Comparison of ENCODE assay signal across 8 cellular contexts in genomic region chr2:215311625-215312394, GRCh38. TPM values are rescaled to one million over a fixed set of nuclear protein-coding genes. Genes with fewer than 3 reads are reported as not detected.
DNase-seq lines count a peak whose midpoint lies in the region; ATAC-seq and TF ChIP-seq lines count a peak whose summit lies in the region.

TSS of gene ATIC (plus strand) at chr2:215312059. CDS start at chr2:215312143, 84 bp downstream.

- peak within 1 kb of the TSS; percentile 93 for H2AFZ ChIP-seq in PC-9

- H3K4me1 ChIP-seq in PC-9 (replicated peaks; ENCODE audit: insufficient read depth) = peaks cover 43% of the 10 kb centered on the region
- peaks cover 10% of the 10 kb centered on the region for H3K4me1 ChIP-seq in mucosa of stomach (ENCODE audit: control insufficient read depth, insufficient read depth, low read length)

- peak within 1 kb of the TSS; percentile 84 for H3K9ac ChIP-seq in mucosa of stomach (ENCODE audit: low read length)

- peaks cover 41% of the 10 kb centered on the region for H3K4me1 Mint-ChIP-seq in activated T-cell treated with anti-CD3 and anti-CD28 coated beads, Interleukin-2, amount 50 U/mL, for 24 hours (ENCODE audit: low read depth)

- peak within 1 kb of the TSS; percentile 97 for H3K27ac Mint-ChIP-seq in activated T-cell treated with anti-CD3 and anti-CD28 coated beads, Interleukin-2, amount 50 U/mL, for 24 hours

- TF ChIP-seq CTCF in PC-9 (conservative IDR thresholded peaks at IDR 0.05) = no peak

- H3K9me3 Mint-ChIP-seq in activated T-cell treated with anti-CD3 and anti-CD28 coated beads, Interleukin-2, amount 50 U/mL, for 24 hours = no peaks in the 10 kb centered on the region

- H3K9me3 ChIP-seq in PC-9 (ENCODE audit: insufficient read depth, low read depth) (no peaks in the 10 kb centered on the region), mucosa of stomach (ENCODE audit: control insufficient read depth, low read length) (no peaks in the 10 kb centered on the region)

- peak within 1 kb of the TSS; percentile 95 for H3K4me2 ChIP-seq in PC-9

- peak within 1 kb of the TSS; percentile 96 for H3K4me3 Mint-ChIP-seq in activated T-cell treated with anti-CD3 and anti-CD28 coated beads, Interleukin-2, amount 50 U/mL, for 24 hours

- H3K27me3 Mint-ChIP-seq in activated T-cell treated with anti-CD3 and anti-CD28 coated beads, Interleukin-2, amount 50 U/mL, for 24 hours = no peaks in the 10 kb centered on the region

- no peaks in the 10 kb centered on the region for H4K20me1 ChIP-seq in PC-9 (ENCODE audit: insufficient read depth)

- intact Hi-C loops in PC-9 (cut with micrococcal nuclease; ENCODE audit: unreplicated experiment) = loop anchor here (1.0 to 5.0 kb wide), 3 partner anchors 15 to 123 kb away; no protein-coding TSS in a partner anchor

- POLR2A ChIA-PET in PC-9 (lab: Charles Lee; ENCODE audit: unreplicated experiment) = interaction anchor here (0.5 to 0.9 kb wide), 7 partner anchors 15 to 774 kb away, joined by 3 to 34 read pairs (median 9); no protein-coding TSS in a partner anchor

- peak within 1 kb of the TSS; percentile 68 for H3K27ac ChIP-seq in PC-9

- H3F3A ChIP-seq in PC-9 (ENCODE audit: insufficient read depth, low read depth) = peaks cover 14% of the 10 kb centered on the region; the same call in 1 of the 2 replicates

- peak; percentile 99 for ATAC-seq in GM21619 (IDR thresholded peaks at IDR 0.05; ENCODE audit: unreplicated experiment)

- H3K36me3 Mint-ChIP-seq in activated T-cell treated with anti-CD3 and anti-CD28 coated beads, Interleukin-2, amount 50 U/mL, for 24 hours (ENCODE audit: low read depth) = peaks cover 48% of the 10 kb centered on the region

- no peaks in the 10 kb centered on the region for H3K9me2 ChIP-seq in PC-9 (ENCODE audit: insufficient read depth)

- peaks cover 47% of the 10 kb centered on the region for H3K79me2 ChIP-seq in PC-9 (ENCODE audit: low read depth)

- peaks cover 34% of the 10 kb centered on the region for H3K36me3 ChIP-seq in PC-9 (ENCODE audit: low read depth)
- H3K36me3 ChIP-seq in mucosa of stomach (ENCODE audit: control insufficient read depth, insufficient read depth, low read length) = no peaks in the 10 kb centered on the region

- TF ChIP-seq POLR2A in erythroblast (IDR thresholded peaks at IDR 0.05; ENCODE audit: low read length) = peak; percentile 84

- DNase-seq in DMS153 (lab: John Stamatoyannopoulos, UW) = peak; percentile 85
- peak; percentile 90 for DNase-seq in Jurkat, Clone E6-1 (ENCODE audit: low read depth, low spot score)
- peak; percentile 94 to 97 for DNase-seq in PC-9
- peak; percentile 92 for DNase-seq in activated T-cell treated with anti-CD3 and anti-CD28 coated beads, Interleukin-2, amount 50 U/mL, for 24 hours
- DNase-seq in erythroblast (lab: John Stamatoyannopoulos, UW) = peak; percentile 94
- peak; percentile 76 to 78 for DNase-seq in stimulated activated CD8-positive, alpha-beta memory T cell treated with anti-CD3 and anti-CD28 coated beads, Interleukin-7, amount 100 ng/mL, for 1 hour (ENCODE audit: low read depth in 2 of 2)

- H3K4me3 ChIP-seq in Jurkat, Clone E6-1 (ENCODE audit: low read length) = peak within 1 kb of the TSS; percentile 57
- peak within 1 kb of the TSS; percentile 88 for H3K4me3 ChIP-seq in PC-9
- peak within 1 kb of the TSS; percentile 39 for H3K4me3 ChIP-seq in mucosa of stomach (ENCODE audit: low read length)

- CTCF ChIA-PET in PC-9 (lab: Charles Lee) = interaction anchor here (0.6 to 1.0 kb wide), 2 partner anchors 98 to 186 kb away, joined by 3 to 4 read pairs; no protein-coding TSS in a partner anchor

- no TSS peak for BruUV-seq in PC-9 (replicated peaks; lab: Mats Ljungman, UMichigan)

- H3K27me3 ChIP-seq in PC-9 (ENCODE audit: insufficient read depth, low read depth) (no peaks in the 10 kb centered on the region), mucosa of stomach (ENCODE audit: control insufficient read depth, insufficient read depth, low read length) (no peaks in the 10 kb centered on the region)

RNA-seq across cellular contexts. Expression of gene ATIC, which starts in this region (rescaled TPM):
- polyA plus RNA-seq in Jurkat, Clone E6-1 (2012; ENCODE audit: insufficient read depth, insufficient read length) = 454 TPM
- total RNA-seq in PC-9 (2021) = 285 and 290 TPM in 2 replicates

Comparison
In these comparisons a context has a peak if more than half of its experiments do, and no peak if none do; other contexts are left out.
1. Peak in every context shown above with its lines: DNase-seq, ATAC-seq, H3K4me3 ChIP-seq and H3K27ac ChIP-seq.